In genomic region chr14:61433169-61433568, GRCh38 we compare ENCODE assay signal across 1 cellular context.
TF ChIP-seq lines count a peak whose summit lies in the region.

No MANE protein-coding gene starts in this region.

TF ChIP-seq in SK-N-SH, 30 proteins besides CTCF, POLR2A, EP300 and RAD21 (continued from another document):
- TF ChIP-seq, protein P1, sequence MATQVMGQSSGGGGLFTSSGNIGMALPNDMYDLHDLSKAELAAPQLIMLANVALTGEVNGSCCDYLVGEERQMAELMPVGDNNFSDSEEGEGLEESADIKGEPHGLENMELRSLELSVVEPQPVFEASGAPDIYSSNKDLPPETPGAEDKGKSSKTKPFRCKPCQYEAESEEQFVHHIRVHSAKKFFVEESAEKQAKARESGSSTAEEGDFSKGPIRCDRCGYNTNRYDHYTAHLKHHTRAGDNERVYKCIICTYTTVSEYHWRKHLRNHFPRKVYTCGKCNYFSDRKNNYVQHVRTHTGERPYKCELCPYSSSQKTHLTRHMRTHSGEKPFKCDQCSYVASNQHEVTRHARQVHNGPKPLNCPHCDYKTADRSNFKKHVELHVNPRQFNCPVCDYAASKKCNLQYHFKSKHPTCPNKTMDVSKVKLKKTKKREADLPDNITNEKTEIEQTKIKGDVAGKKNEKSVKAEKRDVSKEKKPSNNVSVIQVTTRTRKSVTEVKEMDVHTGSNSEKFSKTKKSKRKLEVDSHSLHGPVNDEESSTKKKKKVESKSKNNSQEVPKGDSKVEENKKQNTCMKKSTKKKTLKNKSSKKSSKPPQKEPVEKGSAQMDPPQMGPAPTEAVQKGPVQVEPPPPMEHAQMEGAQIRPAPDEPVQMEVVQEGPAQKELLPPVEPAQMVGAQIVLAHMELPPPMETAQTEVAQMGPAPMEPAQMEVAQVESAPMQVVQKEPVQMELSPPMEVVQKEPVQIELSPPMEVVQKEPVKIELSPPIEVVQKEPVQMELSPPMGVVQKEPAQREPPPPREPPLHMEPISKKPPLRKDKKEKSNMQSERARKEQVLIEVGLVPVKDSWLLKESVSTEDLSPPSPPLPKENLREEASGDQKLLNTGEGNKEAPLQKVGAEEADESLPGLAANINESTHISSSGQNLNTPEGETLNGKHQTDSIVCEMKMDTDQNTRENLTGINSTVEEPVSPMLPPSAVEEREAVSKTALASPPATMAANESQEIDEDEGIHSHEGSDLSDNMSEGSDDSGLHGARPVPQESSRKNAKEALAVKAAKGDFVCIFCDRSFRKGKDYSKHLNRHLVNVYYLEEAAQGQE (IDR thresholded peaks at IDR 0.05; ENCODE audit: low read depth, low read length), result no peak
- no peak for TF ChIP-seq RXRA (IDR thresholded peaks at IDR 0.05; ENCODE audit: borderline replicate concordance, low read depth)
- TF ChIP-seq RCOR1 (IDR thresholded peaks at IDR 0.05; ENCODE audit: low read length), result no peak
- TF ChIP-seq FOSL2 (IDR thresholded peaks at IDR 0.05; ENCODE audit: borderline replicate concordance, low read depth), result no peak
- TF ChIP-seq MEF2A (IDR thresholded peaks at IDR 0.05; ENCODE audit: borderline replicate concordance, low read depth), result no peak
- no peak for TF ChIP-seq ELF1 (IDR thresholded peaks at IDR 0.05)
- TF ChIP-seq ZBTB33 (IDR thresholded peaks at IDR 0.05; ENCODE audit: borderline replicate concordance, low read depth), result no peak
- no peak for TF ChIP-seq IRF3 (IDR thresholded peaks at IDR 0.05; ENCODE audit: low read depth, low read length)
- no peak for TF ChIP-seq MXI1 (IDR thresholded peaks at IDR 0.05; ENCODE audit: low read depth, low read length)
- TF ChIP-seq YY1 (IDR thresholded peaks at IDR 0.05; ENCODE audit: low read depth), result no peak
